Comparison of ENCODE assay signal across 1 cellular context in genomic region chr16:75648265-75649076, GRCh38.
TF ChIP-seq lines count a peak whose summit lies in the region.

No MANE protein-coding gene starts in this region.

TF ChIP-seq in SK-N-SH treated with all-trans-retinoic acid at 6 μM for 48 hours, 23 proteins besides CTCF, POLR2A, EP300 and RAD21 (continued from another document):
- TF ChIP-seq, protein P1, sequence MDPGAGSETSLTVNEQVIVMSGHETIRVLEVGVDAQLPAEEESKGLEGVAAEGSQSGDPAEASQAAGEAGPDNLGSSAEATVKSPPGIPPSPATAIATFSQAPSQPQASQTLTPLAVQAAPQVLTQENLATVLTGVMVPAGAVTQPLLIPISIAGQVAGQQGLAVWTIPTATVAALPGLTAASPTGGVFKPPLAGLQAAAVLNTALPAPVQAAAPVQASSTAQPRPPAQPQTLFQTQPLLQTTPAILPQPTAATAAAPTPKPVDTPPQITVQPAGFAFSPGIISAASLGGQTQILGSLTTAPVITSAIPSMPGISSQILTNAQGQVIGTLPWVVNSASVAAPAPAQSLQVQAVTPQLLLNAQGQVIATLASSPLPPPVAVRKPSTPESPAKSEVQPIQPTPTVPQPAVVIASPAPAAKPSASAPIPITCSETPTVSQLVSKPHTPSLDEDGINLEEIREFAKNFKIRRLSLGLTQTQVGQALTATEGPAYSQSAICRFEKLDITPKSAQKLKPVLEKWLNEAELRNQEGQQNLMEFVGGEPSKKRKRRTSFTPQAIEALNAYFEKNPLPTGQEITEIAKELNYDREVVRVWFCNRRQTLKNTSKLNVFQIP (CRISPR knock-in tag; IDR thresholded peaks at IDR 0.05; ENCODE audit: borderline replicate concordance, low read depth): no peak
- TF ChIP-seq, protein P2, sequence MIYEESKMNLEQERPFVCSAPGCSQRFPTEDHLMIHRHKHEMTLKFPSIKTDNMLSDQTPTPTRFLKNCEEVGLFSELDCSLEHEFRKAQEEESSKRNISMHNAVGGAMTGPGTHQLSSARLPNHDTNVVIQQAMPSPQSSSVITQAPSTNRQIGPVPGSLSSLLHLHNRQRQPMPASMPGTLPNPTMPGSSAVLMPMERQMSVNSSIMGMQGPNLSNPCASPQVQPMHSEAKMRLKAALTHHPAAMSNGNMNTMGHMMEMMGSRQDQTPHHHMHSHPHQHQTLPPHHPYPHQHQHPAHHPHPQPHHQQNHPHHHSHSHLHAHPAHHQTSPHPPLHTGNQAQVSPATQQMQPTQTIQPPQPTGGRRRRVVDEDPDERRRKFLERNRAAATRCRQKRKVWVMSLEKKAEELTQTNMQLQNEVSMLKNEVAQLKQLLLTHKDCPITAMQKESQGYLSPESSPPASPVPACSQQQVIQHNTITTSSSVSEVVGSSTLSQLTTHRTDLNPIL (CRISPR knock-in tag; IDR thresholded peaks at IDR 0.05; ENCODE audit: low read depth): no peak
- TF ChIP-seq ZFP30 (CRISPR knock-in tag; IDR thresholded peaks at IDR 0.05) (no peak), ZFP3 (CRISPR knock-in tag; IDR thresholded peaks at IDR 0.05) (no peak), TCF4 (CRISPR knock-in tag; IDR thresholded peaks at IDR 0.05; ENCODE audit: borderline replicate concordance) (no peak), SNAI2 (CRISPR knock-in tag; IDR thresholded peaks at IDR 0.05) (no peak), CSDC2 (CRISPR knock-in tag; IDR thresholded peaks at IDR 0.05) (no peak), ESRRG (CRISPR knock-in tag; IDR thresholded peaks at IDR 0.05) (no peak), ZNF565 (CRISPR knock-in tag; conservative IDR thresholded peaks at IDR 0.05; ENCODE audit: low read depth) (no peak), TSHZ2 (CRISPR knock-in tag; IDR thresholded peaks at IDR 0.05) (no peak), OSR1 (CRISPR knock-in tag; IDR thresholded peaks at IDR 0.05) (no peak), ISL1 (CRISPR knock-in tag; IDR thresholded peaks at IDR 0.05) (no peak), RARB (CRISPR knock-in tag; IDR thresholded peaks at IDR 0.05) (no peak), ARNTL (CRISPR knock-in tag; IDR thresholded peaks at IDR 0.05; ENCODE audit: borderline replicate concordance, low read depth) (no peak), GLIS3 (CRISPR knock-in tag; IDR thresholded peaks at IDR 0.05) (no peak), ZNF70 (CRISPR knock-in tag; IDR thresholded peaks at IDR 0.05) (no peak), CSRNP3 (CRISPR knock-in tag; IDR thresholded peaks at IDR 0.05) (no peak)
